Comparison of ENCODE assay signal across 9 cellular contexts in genomic region chr4:186236126-186236525, GRCh38. TPM values are rescaled to one million over a fixed set of nuclear protein-coding genes. Genes with fewer than 3 reads are reported as not detected.
"Had no signal": no experiment of that assay in that cellular context is flagged by ENCODE, and none has a peak within 500 bp of the region (broad histone marks: within the 10 kb centered on the region; RNA-seq: fewer than 3 reads in every experiment).

No MANE protein-coding gene starts in this region.

- H3K4me3 ChIP-seq: GM12878 had no signal

- FAIRE-seq: G401.6, GM12878, GM12891, GM12892, GM18507, GM19239 had no signal

- DNase-seq: GDM1, GF-D8 had no signal

- ATAC-seq: GM12878 had no signal

RNA-seq across cellular contexts. Expression of gene KLKB1, which starts 8.8 kb away (rescaled TPM):
- total RNA-seq: G401, GM12878 had no signal

RNA-seq across cellular contexts. Expression of gene F11, which starts 29.9 kb away (rescaled TPM):
- total RNA-seq: G401, GM12878 had no signal
- polyA plus RNA-seq: GM12878 had no signal
